17 cellular contexts compared by ENCODE assay signal in the genomic region with DNA sequence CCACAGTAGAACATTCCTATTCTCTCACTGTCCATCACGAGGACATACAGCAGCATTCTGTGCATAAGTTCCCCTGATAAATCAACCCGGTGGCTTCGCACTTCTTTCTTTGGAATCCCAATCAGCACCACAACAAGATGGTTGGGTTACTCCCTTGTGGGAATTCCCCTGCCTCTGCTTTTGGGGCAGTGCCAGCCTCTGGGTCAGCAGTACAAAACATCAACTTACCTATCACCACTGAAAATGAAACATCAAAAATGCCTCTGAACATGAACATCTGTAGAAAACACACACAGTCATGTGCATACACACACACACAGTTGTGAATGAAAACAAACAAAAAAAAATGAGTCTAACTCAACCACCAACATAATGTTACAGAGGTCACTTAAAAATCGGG.
DNase-seq lines count a peak whose midpoint lies in the region; ATAC-seq, FAIRE-seq and TF ChIP-seq lines count a peak whose summit lies in the region.
"Had no signal": no experiment of that assay in that cellular context is flagged by ENCODE, and none has a peak within 500 bp of the region (broad histone marks: within the 10 kb centered on the region; RNA-seq: fewer than 3 reads in every experiment).

No MANE protein-coding gene starts in this region.

- H3K4me3 Mint-ChIP-seq in GM23338, result no peak overlapping the region
- H3K4me3 Mint-ChIP-seq in neural crest cell, result no peak overlapping the region
- H3K4me3 Mint-ChIP-seq: B cell; CD4-positive, alpha-beta T cell; H9; IgD-negative memory B cell had no signal

- peak overlapping the region; percentile 52; the same call in 1 of the 2 replicates for H2AFZ ChIP-seq in GM23338
- no peak overlapping the region; the same call in 1 of the 2 replicates for H2AFZ ChIP-seq in OCI-LY3 (ENCODE audit: low read depth, low read length)

- DNase-seq in COLO829 (ENCODE audit: low spot score) (peak; percentile 7), GM23338 (ENCODE audit: low spot score) (no peak), neural crest cell (ENCODE audit: low read depth, low spot score) (no peak), RCC 7860 (ENCODE audit: low spot score) (no peak), Right ventricle myocardium superior (no peak)
- DNase-seq: C1 segment of cervical spinal cord; CD4-positive, alpha-beta T cell; DND-41; GDM1; GOT3; H9; KG1 had no signal

- H3K4me3 ChIP-seq in GM23338, result no peak overlapping the region
- H3K4me3 ChIP-seq in OCI-LY3 (ENCODE audit: low read length), result no peak overlapping the region

- no peaks in the 10 kb centered on the region for H3K79me2 ChIP-seq in GM23338 (replicated peaks; ENCODE audit: insufficient read depth)
- no peaks in the 10 kb centered on the region for H3K79me2 ChIP-seq in OCI-LY3 (ENCODE audit: low read length)

- H3K27ac ChIP-seq in GM23338 (ENCODE audit: low read depth) (no peak overlapping the region), OCI-LY3 (ENCODE audit: low read length) (no peak overlapping the region)

- H3K36me3 ChIP-seq in GM23338 (ENCODE audit: insufficient read depth) (no peaks in the 10 kb centered on the region), OCI-LY3 (replicated peaks; ENCODE audit: low read depth, low read length) (no peaks in the 10 kb centered on the region)

- H3K36me3 Mint-ChIP-seq in GM23338 (ENCODE audit: low read depth) (peaks cover 15% of the 10 kb centered on the region), neural crest cell (ENCODE audit: low read depth) (peaks cover 5% of the 10 kb centered on the region)
- H3K36me3 Mint-ChIP-seq: IgD-negative memory B cell had no signal

- intact Hi-C loops in Right ventricle myocardium superior (cut with DNase I), result no loop called here

- H3K4me2 ChIP-seq in GM23338 (no peak overlapping the region), OCI-LY3 (ENCODE audit: low read length) (0 out of 2 replicates have a peak overlapping the region, but pooled peaks have one; percentile 8)

- no peak for FAIRE-seq in RCC 7860 (lab: Jason Lieb, UNC)
- FAIRE-seq: A204.1 had no signal

- H3K9ac ChIP-seq in OCI-LY3 (ENCODE audit: low read length), result no peak overlapping the region

- peaks cover 31% of the 10 kb centered on the region for H3K9me3 Mint-ChIP-seq in GM23338
- peaks cover 6% of the 10 kb centered on the region for H3K9me3 Mint-ChIP-seq in neural crest cell

- H3K27me3 Mint-ChIP-seq in GM23338 (ENCODE audit: insufficient read depth, low read depth, poor library complexity) (no peaks in the 10 kb centered on the region), neural crest cell (ENCODE audit: low read depth) (no peaks in the 10 kb centered on the region)
- H3K27me3 Mint-ChIP-seq: B cell; CD4-positive, alpha-beta T cell; IgD-negative memory B cell had no signal

- H4K20me1 ChIP-seq in GM23338 (replicated peaks; ENCODE audit: insufficient read depth) (no peaks in the 10 kb centered on the region), OCI-LY3 (ENCODE audit: insufficient read depth, low read length) (no peaks in the 10 kb centered on the region)

- TF ChIP-seq CTCF in GM23338 (conservative IDR thresholded peaks at IDR 0.05; ENCODE audit: low read depth in 2 of 2), result no peak
- TF ChIP-seq CTCF in OCI-LY3 (IDR thresholded peaks at IDR 0.05; ENCODE audit: low read depth, low read length), result no peak
- no peak for TF ChIP-seq CTCF in neural crest cell (conservative IDR thresholded peaks at IDR 0.05)

- no peaks in the 10 kb centered on the region for H3K4me1 ChIP-seq in GM23338 (ENCODE audit: insufficient read depth)
- no peaks in the 10 kb centered on the region; the same call in 1 of the 2 replicates for H3K4me1 ChIP-seq in OCI-LY3 (ENCODE audit: low read length)

- H3K9me3 ChIP-seq in OCI-LY3 (ENCODE audit: insufficient read depth, low read length), result no peaks in the 10 kb centered on the region

- no peaks in the 10 kb centered on the region for H3K27me3 ChIP-seq in GM23338 (ENCODE audit: insufficient read depth)
- H3K27me3 ChIP-seq in OCI-LY3 (ENCODE audit: low read depth, low read length), result no peaks in the 10 kb centered on the region

- H3F3A ChIP-seq in GM23338 (replicated peaks; ENCODE audit: low read depth), result no peaks in the 10 kb centered on the region

- no peak overlapping the region for H3K27ac Mint-ChIP-seq in GM23338
- H3K27ac Mint-ChIP-seq in neural crest cell (ENCODE audit: unreplicated experiment), result peak overlapping the region; percentile 50
- H3K27ac Mint-ChIP-seq: B cell; CD4-positive, alpha-beta T cell; H9; IgD-negative memory B cell had no signal

- no peaks in the 10 kb centered on the region for H3K9me2 ChIP-seq in GM23338 (ENCODE audit: insufficient read depth)

- ATAC-seq in GM23338, result no peak
- ATAC-seq in GM21825 (IDR thresholded peaks at IDR 0.05; ENCODE audit: unreplicated experiment), result no peak
- no peak for ATAC-seq in Right ventricle myocardium superior (ENCODE audit: poor library complexity)

- H3K4me1 Mint-ChIP-seq in GM23338 (no peaks in the 10 kb centered on the region), neural crest cell (no peaks in the 10 kb centered on the region)
- H3K4me1 Mint-ChIP-seq: B cell, H9, IgD-negative memory B cell had no signal

TF ChIP-seq in GM23338, 12 proteins besides CTCF, POLR2A, EP300 and RAD21 (continues in another document):
- TF ChIP-seq ZNF114 (CRISPR knock-in tag; IDR thresholded peaks at IDR 0.05) (no peak), CREB1 (CRISPR knock-in tag; IDR thresholded peaks at IDR 0.05; ENCODE audit: low read depth) (no peak), JUNB (IDR thresholded peaks at IDR 0.05; ENCODE audit: unreplicated experiment) (no peak), STAT1 (IDR thresholded peaks at IDR 0.05; ENCODE audit: unreplicated experiment) (no peak), POLR2AphosphoS5 (IDR thresholded peaks at IDR 0.05; ENCODE audit: low read depth) (no peak)
- TF ChIP-seq, protein P1, sequence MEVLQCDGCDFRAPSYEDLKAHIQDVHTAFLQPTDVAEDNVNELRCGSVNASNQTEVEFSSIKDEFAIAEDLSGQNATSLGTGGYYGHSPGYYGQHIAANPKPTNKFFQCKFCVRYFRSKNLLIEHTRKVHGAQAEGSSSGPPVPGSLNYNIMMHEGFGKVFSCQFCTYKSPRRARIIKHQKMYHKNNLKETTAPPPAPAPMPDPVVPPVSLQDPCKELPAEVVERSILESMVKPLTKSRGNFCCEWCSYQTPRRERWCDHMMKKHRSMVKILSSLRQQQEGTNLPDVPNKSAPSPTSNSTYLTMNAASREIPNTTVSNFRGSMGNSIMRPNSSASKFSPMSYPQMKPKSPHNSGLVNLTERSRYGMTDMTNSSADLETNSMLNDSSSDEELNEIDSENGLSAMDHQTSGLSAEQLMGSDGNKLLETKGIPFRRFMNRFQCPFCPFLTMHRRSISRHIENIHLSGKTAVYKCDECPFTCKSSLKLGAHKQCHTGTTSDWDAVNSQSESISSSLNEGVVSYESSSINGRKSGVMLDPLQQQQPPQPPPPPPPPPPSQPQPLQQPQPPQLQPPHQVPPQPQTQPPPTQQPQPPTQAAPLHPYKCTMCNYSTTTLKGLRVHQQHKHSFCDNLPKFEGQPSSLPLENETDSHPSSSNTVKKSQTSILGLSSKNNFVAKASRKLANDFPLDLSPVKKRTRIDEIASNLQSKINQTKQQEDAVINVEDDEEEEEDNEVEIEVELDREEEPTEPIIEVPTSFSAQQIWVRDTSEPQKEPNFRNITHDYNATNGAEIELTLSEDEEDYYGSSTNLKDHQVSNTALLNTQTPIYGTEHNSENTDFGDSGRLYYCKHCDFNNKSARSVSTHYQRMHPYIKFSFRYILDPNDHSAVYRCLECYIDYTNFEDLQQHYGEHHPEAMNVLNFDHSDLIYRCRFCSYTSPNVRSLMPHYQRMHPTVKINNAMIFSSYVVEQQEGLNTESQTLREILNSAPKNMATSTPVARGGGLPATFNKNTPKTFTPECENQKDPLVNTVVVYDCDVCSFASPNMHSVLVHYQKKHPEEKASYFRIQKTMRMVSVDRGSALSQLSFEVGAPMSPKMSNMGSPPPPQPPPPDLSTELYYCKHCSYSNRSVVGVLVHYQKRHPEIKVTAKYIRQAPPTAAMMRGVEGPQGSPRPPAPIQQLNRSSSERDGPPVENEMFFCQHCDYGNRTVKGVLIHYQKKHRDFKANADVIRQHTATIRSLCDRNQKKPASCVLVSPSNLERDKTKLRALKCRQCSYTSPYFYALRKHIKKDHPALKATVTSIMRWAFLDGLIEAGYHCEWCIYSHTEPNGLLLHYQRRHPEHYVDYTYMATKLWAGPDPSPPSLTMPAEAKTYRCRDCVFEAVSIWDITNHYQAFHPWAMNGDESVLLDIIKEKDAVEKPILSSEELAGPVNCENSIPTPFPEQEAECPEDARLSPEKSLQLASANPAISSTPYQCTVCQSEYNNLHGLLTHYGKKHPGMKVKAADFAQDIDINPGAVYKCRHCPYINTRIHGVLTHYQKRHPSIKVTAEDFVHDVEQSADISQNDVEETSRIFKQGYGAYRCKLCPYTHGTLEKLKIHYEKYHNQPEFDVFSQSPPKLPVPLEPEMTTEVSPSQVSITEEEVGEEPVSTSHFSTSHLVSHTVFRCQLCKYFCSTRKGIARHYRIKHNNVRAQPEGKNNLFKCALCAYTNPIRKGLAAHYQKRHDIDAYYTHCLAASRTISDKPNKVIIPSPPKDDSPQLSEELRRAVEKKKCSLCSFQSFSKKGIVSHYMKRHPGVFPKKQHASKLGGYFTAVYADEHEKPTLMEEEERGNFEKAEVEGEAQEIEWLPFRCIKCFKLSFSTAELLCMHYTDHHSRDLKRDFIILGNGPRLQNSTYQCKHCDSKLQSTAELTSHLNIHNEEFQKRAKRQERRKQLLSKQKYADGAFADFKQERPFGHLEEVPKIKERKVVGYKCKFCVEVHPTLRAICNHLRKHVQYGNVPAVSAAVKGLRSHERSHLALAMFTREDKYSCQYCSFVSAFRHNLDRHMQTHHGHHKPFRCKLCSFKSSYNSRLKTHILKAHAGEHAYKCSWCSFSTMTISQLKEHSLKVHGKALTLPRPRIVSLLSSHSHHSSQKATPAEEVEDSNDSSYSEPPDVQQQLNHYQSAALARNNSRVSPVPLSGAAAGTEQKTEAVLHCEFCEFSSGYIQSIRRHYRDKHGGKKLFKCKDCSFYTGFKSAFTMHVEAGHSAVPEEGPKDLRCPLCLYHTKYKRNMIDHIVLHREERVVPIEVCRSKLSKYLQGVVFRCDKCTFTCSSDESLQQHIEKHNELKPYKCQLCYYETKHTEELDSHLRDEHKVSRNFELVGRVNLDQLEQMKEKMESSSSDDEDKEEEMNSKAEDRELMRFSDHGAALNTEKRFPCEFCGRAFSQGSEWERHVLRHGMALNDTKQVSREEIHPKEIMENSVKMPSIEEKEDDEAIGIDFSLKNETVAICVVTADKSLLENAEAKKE (CRISPR knock-in tag; IDR thresholded peaks at IDR 0.05), result no peak
- TF ChIP-seq, protein P2, sequence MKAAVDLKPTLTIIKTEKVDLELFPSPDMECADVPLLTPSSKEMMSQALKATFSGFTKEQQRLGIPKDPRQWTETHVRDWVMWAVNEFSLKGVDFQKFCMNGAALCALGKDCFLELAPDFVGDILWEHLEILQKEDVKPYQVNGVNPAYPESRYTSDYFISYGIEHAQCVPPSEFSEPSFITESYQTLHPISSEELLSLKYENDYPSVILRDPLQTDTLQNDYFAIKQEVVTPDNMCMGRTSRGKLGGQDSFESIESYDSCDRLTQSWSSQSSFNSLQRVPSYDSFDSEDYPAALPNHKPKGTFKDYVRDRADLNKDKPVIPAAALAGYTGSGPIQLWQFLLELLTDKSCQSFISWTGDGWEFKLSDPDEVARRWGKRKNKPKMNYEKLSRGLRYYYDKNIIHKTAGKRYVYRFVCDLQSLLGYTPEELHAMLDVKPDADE (IDR thresholded peaks at IDR 0.05), result no peak
